ENCODE assay signal across 10 cellular contexts in genomic region chr1:21322681-21323016, GRCh38. TPM values are rescaled to one million over a fixed set of nuclear protein-coding genes. Genes with fewer than 3 reads are reported as not detected.
DNase-seq lines count a peak whose midpoint lies in the region; ATAC-seq, FAIRE-seq and TF ChIP-seq lines count a peak whose summit lies in the region.
"Had no signal": no experiment of that assay in that cellular context is flagged by ENCODE, and none has a peak within 500 bp of the region (broad histone marks: within the 10 kb centered on the region; RNA-seq: fewer than 3 reads in every experiment).

No MANE protein-coding gene starts in this region.

- peaks cover 26% of the 10 kb centered on the region for H3K36me3 Mint-ChIP-seq in activated CD4-positive, alpha-beta T cell treated with anti-CD3 and anti-CD28 coated beads, Interleukin-2, amount 10 ng/mL, durations not matched to agents 24 days and 14 days (ENCODE audit: low read depth)
- H3K36me3 Mint-ChIP-seq in activated naive CD8-positive, alpha-beta T cell treated with anti-CD3 and anti-CD28 coated beads, Interleukin-2, amount 10 ng/mL, durations not matched to agents 7 days and 5 days, result peaks cover 2% of the 10 kb centered on the region

- H3K4me1 Mint-ChIP-seq in activated CD4-positive, alpha-beta T cell treated with anti-CD3 and anti-CD28 coated beads, Interleukin-2, amount 10 ng/mL, durations not matched to agents 24 days and 14 days, result peaks cover 59% of the 10 kb centered on the region
- H3K4me1 Mint-ChIP-seq in activated naive CD8-positive, alpha-beta T cell treated with anti-CD3 and anti-CD28 coated beads, Interleukin-2, amount 10 ng/mL, durations not matched to agents 7 days and 5 days, result peaks cover 51% of the 10 kb centered on the region

- H3K27me3 ChIP-seq in HepG2 (ENCODE audit: control insufficient read depth in 1 of 2, insufficient read depth in 2 of 2, low read length in 2 of 2) (no peaks in the 10 kb centered on the region), testis (no peaks in the 10 kb centered on the region)

- no peaks in the 10 kb centered on the region for H3K36me3 ChIP-seq in HepG2 (replicated peaks in 1 of 2; ENCODE audit: control insufficient read depth in 1 of 2, insufficient read depth in 2 of 2, low read length in 2 of 2)
- no peaks in the 10 kb centered on the region for H3K36me3 ChIP-seq in testis (ENCODE audit: low read depth, missing control alignments)

- WGBS in HepG2 (ENCODE audit: low lambda C conversion rate), result 25% methylated on average over 6 of the region's 6 CpGs
- WGBS in testis, 2 donors, result 4 to 38% methylated on average over 6 of the region's 6 CpGs

- H3K9me3 ChIP-seq in HepG2 (ENCODE audit: low read length) (no peaks in the 10 kb centered on the region), testis (no peaks in the 10 kb centered on the region)

- H3K27me3 Mint-ChIP-seq in activated CD4-positive, alpha-beta T cell treated with anti-CD3 and anti-CD28 coated beads, Interleukin-2, amount 10 ng/mL, durations not matched to agents 24 days and 14 days, result no peaks in the 10 kb centered on the region
- H3K27me3 Mint-ChIP-seq in activated naive CD8-positive, alpha-beta T cell treated with anti-CD3 and anti-CD28 coated beads, Interleukin-2, amount 10 ng/mL, durations not matched to agents 7 days and 5 days, result no peaks in the 10 kb centered on the region

- no peaks in the 10 kb centered on the region for H4K20me1 ChIP-seq in HepG2 (ENCODE audit: insufficient read depth, low read length)

- in situ Hi-C loops in HepG2 (cut with HindIII; ENCODE audit: extremely low pct_ligation_motif_present, low pct_unique_long_range_greater_than_20kb), result no loop called here

- no peaks in the 10 kb centered on the region for H3K9me3 Mint-ChIP-seq in activated CD4-positive, alpha-beta T cell treated with anti-CD3 and anti-CD28 coated beads, Interleukin-2, amount 10 ng/mL, durations not matched to agents 24 days and 14 days
- H3K9me3 Mint-ChIP-seq in activated naive CD8-positive, alpha-beta T cell treated with anti-CD3 and anti-CD28 coated beads, Interleukin-2, amount 10 ng/mL, durations not matched to agents 7 days and 5 days, result no peaks in the 10 kb centered on the region

- CTCF ChIA-PET in HepG2 (lab: Yijun Ruan, JAX; ENCODE audit: low intra/inter-chr PET ratio, low total read pairs), result no interaction called here

- no peak for DNase-seq in activated CD4-positive, alpha-beta T cell treated with anti-CD3 and anti-CD28 coated beads, Interleukin-2, amount 10 ng/mL, durations not matched to agents 24 days and 14 days
- DNase-seq in activated CD4-positive, alpha-beta T cell treated with anti-CD3 and anti-CD28 coated beads for 1 hour, result no peak
- no peak for DNase-seq in activated naive CD8-positive, alpha-beta T cell treated with anti-CD3 and anti-CD28 coated beads, Interleukin-2, amount 10 ng/mL, durations not matched to agents 7 days and 5 days
- DNase-seq in HepG2 (ENCODE audit: low spot score) (no peak), testis (no peak), islet precursor cell (no peak), NCI-H748 treated with DMSO at 0.1 percent for 48 hours (lab: John Stamatoyannopoulos, UW) (no peak), epidermal melanocyte (ENCODE audit: insufficient read length, low spot score) (no peak)
- DNase-seq: NK-92 treated with Interleukin-12 subunit alpha and Interleukin-12 subunit beta, amount 100 ng/mL, for 24 hours; stimulated activated CD4-positive, alpha-beta T cell treated with anti-CD3 and anti-CD28 coated beads, Interleukin-2, amount 100 ng/mL, for 24 hours had no signal

- no peak for TF ChIP-seq EP300 in HepG2 (IDR thresholded peaks at IDR 0.05; ENCODE audit: low read depth in 2 of 2, low read length in 2 of 2)
- TF ChIP-seq EP300 in HepG2 (CRISPR knock-in tag; IDR thresholded peaks at IDR 0.05; ENCODE audit: borderline replicate concordance), result no peak

- intact Hi-C loops in activated CD4-positive, alpha-beta T cell treated with anti-CD3 and anti-CD28 coated beads, Interleukin-2, amount 10 ng/mL, durations not matched to agents 24 days and 14 days (cut with micrococcal nuclease), result no loop called here
- intact Hi-C loops in HepG2 (cut with micrococcal nuclease; ENCODE audit: unreplicated experiment) (no loop called here), testis (cut with DNase I; ENCODE audit: low total_unique reads) (no loop called here)

- H3K4me1 ChIP-seq in HepG2 (ENCODE audit: insufficient read depth, low read length), result peaks cover 96% of the 10 kb centered on the region
- peaks cover 100% of the 10 kb centered on the region for H3K4me1 ChIP-seq in testis

- H3K79me2 ChIP-seq in HepG2 (ENCODE audit: insufficient read depth, low read length), result no peaks in the 10 kb centered on the region

- FAIRE-seq in HepG2 (lab: Jason Lieb, UNC), result peak; percentile 18

- POLR2A ChIA-PET in activated naive CD8-positive, alpha-beta T cell treated with anti-CD3 and anti-CD28 coated beads, Interleukin-2, amount 10 ng/mL, durations not matched to agents 7 days and 5 days (lab: Charles Lee), result interaction anchor here (1.1 kb wide), 1 partner anchor 22 kb away, joined by 3 read pairs; no protein-coding TSS in a partner anchor
- POLR2A ChIA-PET in HepG2 (lab: Yijun Ruan, JAX), result interaction anchor here (1.4 to 5.5 kb wide), 6 partner anchors 10 to 71 kb away, joined by 5 to 43 read pairs (median 10); no protein-coding TSS in a partner anchor

- TF ChIP-seq RAD21 in HepG2 (CRISPR knock-in tag; IDR thresholded peaks at IDR 0.05), result no peak

- peak overlapping the region; percentile 45 for H3K4me3 Mint-ChIP-seq in activated CD4-positive, alpha-beta T cell treated with anti-CD3 and anti-CD28 coated beads, Interleukin-2, amount 10 ng/mL, durations not matched to agents 24 days and 14 days
- H3K4me3 Mint-ChIP-seq in activated naive CD8-positive, alpha-beta T cell treated with anti-CD3 and anti-CD28 coated beads, Interleukin-2, amount 10 ng/mL, durations not matched to agents 7 days and 5 days, result no peak overlapping the region

- TF ChIP-seq POLR2A in HepG2 (IDR thresholded peaks at IDR 0.05; ENCODE audit: insufficient read depth in 1 of 2, low read depth in 2 of 2, low read length in 2 of 2) (no peak), testis (IDR thresholded peaks at IDR 0.05) (no peak)

- H3K27ac Mint-ChIP-seq in activated CD4-positive, alpha-beta T cell treated with anti-CD3 and anti-CD28 coated beads, Interleukin-2, amount 10 ng/mL, durations not matched to agents 24 days and 14 days, result peak overlapping the region; percentile 72
- H3K27ac Mint-ChIP-seq in activated naive CD8-positive, alpha-beta T cell treated with anti-CD3 and anti-CD28 coated beads, Interleukin-2, amount 10 ng/mL, durations not matched to agents 7 days and 5 days, result peak overlapping the region; percentile 43

- H3K27ac ChIP-seq in HepG2 (ENCODE audit: extremely low read length, insufficient read depth, low read length) (peak overlapping the region; percentile 26), testis (peak overlapping the region; percentile 61 to 93)

- H2AFZ ChIP-seq in HepG2 (ENCODE audit: low read length), result no peak overlapping the region

- ATAC-seq in activated naive CD8-positive, alpha-beta T cell treated with anti-CD3 and anti-CD28 coated beads, Interleukin-2, amount 10 ng/mL, durations not matched to agents 7 days and 5 days (ENCODE audit: low read depth), result peak; percentile 13
- ATAC-seq in HepG2, result peak; percentile 11; the same call in 2 of the 3 replicates

- peak overlapping the region in 1 of 3 experiments; percentile 37; a peak in 2 of 6 replicates for H3K4me3 ChIP-seq in HepG2 (replicated peaks in 1 of 3; ENCODE audit: insufficient read depth in 1 of 3, low read depth in 2 of 3, low read length in 3 of 3)
- H3K4me3 ChIP-seq in testis, result no peak overlapping the region

- H3K4me2 ChIP-seq in HepG2 (ENCODE audit: low read depth, low read length), result peak overlapping the region; percentile 63

- TF ChIP-seq CTCF in HepG2 (CRISPR knock-in tag; IDR thresholded peaks at IDR 0.05) (peak; percentile 17; the same call in 1 of the 2 replicates), testis (IDR thresholded peaks at IDR 0.05) (no peak)

- no TSS peak for BruUV-seq in HepG2 (replicated peaks; lab: Mats Ljungman, UMichigan)

- no peak overlapping the region for H3K9ac ChIP-seq in HepG2 (ENCODE audit: insufficient read depth, low read depth, low read length)

TF ChIP-seq in HepG2, 621 proteins besides CTCF, POLR2A, EP300 and RAD21 (continues in another document):
- TF ChIP-seq PCBP2 (optimal IDR thresholded peaks at IDR 0.05; ENCODE audit: low read depth, low read length, poor library complexity, severe bottlenecking) (no peak), ZNF441 (CRISPR knock-in tag; IDR thresholded peaks at IDR 0.05; ENCODE audit: borderline replicate concordance) (0 out of 2 replicates have a peak, but pooled peaks have one; percentile 50)

RNA-seq across cellular contexts. Expression of gene ECE1, which starts 32.4 kb away (rescaled TPM):
- 133 and 134 TPM in 2 replicates for total RNA-seq in activated CD4-positive, alpha-beta T cell treated with anti-CD3 and anti-CD28 coated beads, Interleukin-2, amount 10 ng/mL, durations not matched to agents 24 days and 14 days
- total RNA-seq in activated naive CD8-positive, alpha-beta T cell treated with anti-CD3 and anti-CD28 coated beads, Interleukin-2, amount 10 ng/mL, durations not matched to agents 7 days and 5 days, result 10 to 100 TPM; 83.2 to 85.5 TPM
- total RNA-seq in HepG2 (2016; rRNA removed; fragmentation: Illumina TruSeq; extraction: Trizol) (11.1 and 21.2 TPM in 2 replicates), testis (100 to 1,000 TPM in 1 of 2 donors, 10 to 100 TPM in 1; 96.4 to 101 TPM)
- total RNA-seq in HepG2 (2016; cell fraction: cytosol; rRNA removed; fragmentation: Illumina TruSeq; extraction: Trizol; ENCODE audit: low read depth), result 3.1 and 4.6 TPM in 2 replicates
- 8.0 and 21.1 TPM in 2 replicates for total RNA-seq in HepG2 (2016; cell fraction: insoluble cytoplasmic fraction; rRNA removed; fragmentation: Illumina TruSeq; extraction: Trizol)
- total RNA-seq in HepG2 (2016; cell fraction: membrane; rRNA removed; fragmentation: Illumina TruSeq; extraction: Trizol), result 5.2 and 6.6 TPM in 2 replicates
- 18.9 and 25.8 TPM in 2 replicates for total RNA-seq in HepG2 (2016; cell fraction: nucleus; rRNA removed; fragmentation: Illumina TruSeq; extraction: Trizol)
- polyA plus RNA-seq in HepG2 (2011; rRNA removed) (13.5 and 17.0 TPM in 2 replicates), testis (ENCODE audit: insufficient read depth, low read depth, low replicate concordance) (66.1 TPM)
- polyA plus RNA-seq in HepG2 (2011; cell fraction: cytosol; rRNA removed), result 7.9 and 8.8 TPM in 2 replicates
- polyA plus RNA-seq in HepG2 (2011; cell fraction: nucleus; rRNA removed), result 20.3 and 20.8 TPM in 2 replicates
- polyA plus RNA-seq in HepG2 (2012), result 23.5 and 24.3 TPM in 2 replicates
- 1.8 TPM in 2 replicates for polyA plus RNA-seq in HepG2 (2016; cell fraction: cytosol; fragmentation: Illumina TruSeq; extraction: Trizol; ENCODE audit: low read depth)
- 8.3 and 10.9 TPM in 2 replicates for polyA plus RNA-seq in HepG2 (2016; cell fraction: insoluble cytoplasmic fraction; fragmentation: Illumina TruSeq; extraction: Trizol; ENCODE audit: low read depth)
- polyA plus RNA-seq in HepG2 (2016; cell fraction: membrane; fragmentation: Illumina TruSeq; extraction: Trizol; ENCODE audit: low read depth), result 2.8 and 3.4 TPM in 2 replicates
- polyA plus RNA-seq in HepG2 (2016; cell fraction: nucleus; fragmentation: Illumina TruSeq; extraction: Trizol; ENCODE audit: insufficient read depth, low read depth), result 36.4 and 38.3 TPM in 2 replicates
- polyA minus RNA-seq in HepG2 (2011; rRNA and poly(A)+ RNA removed; ENCODE audit: low replicate concordance), result 34.0 and 41.6 TPM in 2 replicates
- polyA minus RNA-seq in HepG2 (2011; cell fraction: cytosol; rRNA and poly(A)+ RNA removed), result 9.9 and 11.8 TPM in 2 replicates
- polyA minus RNA-seq in HepG2 (2011; cell fraction: nucleus; rRNA and poly(A)+ RNA removed), result 11.3 and 11.4 TPM in 2 replicates
